9 cellular contexts compared by ENCODE assay signal in genomic region chr1:114352797-114353196, GRCh38.
A peak's percentile ranks its signal among the peaks of the same experiment; 100 is the strongest.
DNase-seq lines count a peak whose midpoint lies in the region; ATAC-seq lines count a peak whose summit lies in the region.
"Had no signal": no experiment of that assay in that cellular context is flagged by ENCODE, and none has a peak within 500 bp of the region (broad histone marks: within the 10 kb centered on the region; RNA-seq: fewer than 3 reads in every experiment).

No MANE protein-coding gene starts in this region.

- in situ Hi-C loops in GM23248 (cut with MboI) = no loop called here

- ATAC-seq in sciatic nerve (peak; percentile 66), GM21367 (IDR thresholded peaks at IDR 0.05; ENCODE audit: unreplicated experiment) (no peak), HG02763 (IDR thresholded peaks at IDR 0.05; ENCODE audit: unreplicated experiment) (no peak)

- H3F3A ChIP-seq in GM23248 (ENCODE audit: insufficient read depth) = no peaks in the 10 kb centered on the region

- peak; percentile 13 for DNase-seq in GM23248
- peak; percentile 99 for DNase-seq in NCI-H2171 treated with DMSO at 0.1 percent for 48 hours (lab: John Stamatoyannopoulos, UW)
- DNase-seq in sciatic nerve (ENCODE audit: low spot score) = no peak
- DNase-seq in NCI-H1930 (lab: John Stamatoyannopoulos, UW) = no peak
- no peak for DNase-seq in H4 (ENCODE audit: low spot score)
- DNase-seq: activated CD8-positive, alpha-beta memory T cell treated with anti-CD3 and anti-CD28 coated beads, Interleukin-2, amount 50 U/mL, for 48 hours had no signal

- no peaks in the 10 kb centered on the region for H3K9me2 ChIP-seq in GM23248 (ENCODE audit: insufficient read depth)

- no peaks in the 10 kb centered on the region for H4K20me1 ChIP-seq in GM23248 (ENCODE audit: insufficient read depth)

- 34% methylated on average over 6 of the region's 6 CpGs for WGBS in GM23248 (ENCODE audit: low coverage in 1 of 2, low lambda C conversion rate in 2 of 2, missing lambda C conversion rate in 2 of 2), 2 experiments

- no peaks in the 10 kb centered on the region for H3K9me3 Mint-ChIP-seq in dendritic cell treated with granulocyte-macrophage colony-stimulating factor and Interleukin-4, amounts not matched to agents 40 ng/mL and 50 ng/mL, for 4 days

- H3K27me3 Mint-ChIP-seq in dendritic cell treated with granulocyte-macrophage colony-stimulating factor and Interleukin-4, amounts not matched to agents 40 ng/mL and 50 ng/mL, for 4 days = peaks cover 8% of the 10 kb centered on the region

- no peaks in the 10 kb centered on the region for H3K36me3 ChIP-seq in GM23248 (ENCODE audit: low read depth)

- H3K4me3 Mint-ChIP-seq in dendritic cell treated with granulocyte-macrophage colony-stimulating factor and Interleukin-4, amounts not matched to agents 40 ng/mL and 50 ng/mL, for 4 days = no peak overlapping the region

- H3K27me3 ChIP-seq in GM23248 (replicated peaks; ENCODE audit: insufficient read depth) = no peaks in the 10 kb centered on the region

- no peak overlapping the region for H3K27ac ChIP-seq in GM23248

- intact Hi-C loops in dendritic cell treated with granulocyte-macrophage colony-stimulating factor and Interleukin-4, amounts not matched to agents 40 ng/mL and 50 ng/mL, for 4 days (cut with micrococcal nuclease) = no loop called here
- intact Hi-C loops in sciatic nerve (cut with DNase I) = no loop called here

- H2AFZ ChIP-seq in GM23248 = peak overlapping the region; percentile 49; the same call in 1 of the 2 replicates

- peak overlapping the region; percentile 51 for H3K27ac Mint-ChIP-seq in dendritic cell treated with granulocyte-macrophage colony-stimulating factor and Interleukin-4, amounts not matched to agents 40 ng/mL and 50 ng/mL, for 4 days

- H3K4me1 Mint-ChIP-seq in dendritic cell treated with granulocyte-macrophage colony-stimulating factor and Interleukin-4, amounts not matched to agents 40 ng/mL and 50 ng/mL, for 4 days (ENCODE audit: low read depth) = peaks cover 34% of the 10 kb centered on the region

- H3K36me3 Mint-ChIP-seq in dendritic cell treated with granulocyte-macrophage colony-stimulating factor and Interleukin-4, amounts not matched to agents 40 ng/mL and 50 ng/mL, for 4 days (ENCODE audit: low read depth) = no peaks in the 10 kb centered on the region

- no peak overlapping the region for H3K9ac ChIP-seq in GM23248

- H3K9me3 ChIP-seq in GM23248 (ENCODE audit: low read depth) = no peaks in the 10 kb centered on the region

- H3K4me3 ChIP-seq in GM23248 = no peak overlapping the region

- no peaks in the 10 kb centered on the region for H3K79me2 ChIP-seq in GM23248 (ENCODE audit: insufficient read depth)

- peaks cover 4% of the 10 kb centered on the region; the same call in 1 of the 2 replicates for H3K4me1 ChIP-seq in GM23248 (ENCODE audit: insufficient read depth)

- H3K4me2 ChIP-seq in GM23248 (ENCODE audit: unreplicated experiment) = no peak overlapping the region

Comparison
In these comparisons a context has a peak if more than half of its experiments do, and no peak if none do; other contexts are left out.
1. DNase-seq: peak in GM23248 (single experiment) and NCI-H2171 treated with DMSO at 0.1 percent for 48 hours (single experiment); none in sciatic nerve (single experiment), NCI-H1930 (0 of 2) and H4 (single experiment).